25 cellular contexts compared by ENCODE assay signal in the genomic region with DNA sequence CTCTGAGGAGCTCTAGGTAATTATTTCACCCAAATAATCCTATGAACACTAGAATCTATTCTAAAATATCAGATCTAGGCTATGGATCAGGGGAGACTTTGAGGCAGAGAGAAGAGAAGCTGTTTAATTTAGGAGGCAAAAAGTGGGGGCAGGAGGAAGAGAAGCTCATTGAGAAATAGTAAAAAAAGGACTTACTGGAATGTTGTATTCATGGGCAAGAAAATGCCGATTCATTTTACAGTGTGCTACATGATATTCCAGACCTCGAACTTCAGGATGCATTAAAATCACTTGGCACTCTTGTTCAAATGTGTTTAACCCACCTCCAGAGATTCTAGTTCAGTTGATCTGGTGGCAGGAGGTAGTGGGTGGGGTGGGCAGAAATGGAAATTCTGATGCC.
"Had no signal": no experiment of that assay in that cellular context is flagged by ENCODE, and none has a peak within 500 bp of the region (broad histone marks: within the 10 kb centered on the region; RNA-seq: fewer than 3 reads in every experiment).

No MANE protein-coding gene starts in this region.

- H3K36me3 ChIP-seq: adrenal gland, esophagus muscularis mucosa, gastroesophageal sphincter, heart right ventricle, neural progenitor cell, ovary, sigmoid colon, tibial artery, uterus had no signal

- H3K9me3 ChIP-seq: adrenal gland, body of pancreas, gastroesophageal sphincter, heart right ventricle, ovary, sigmoid colon, tibial artery, uterus had no signal

- H3K27me3 ChIP-seq: adrenal gland, body of pancreas, esophagus muscularis mucosa, gastroesophageal sphincter, neural progenitor cell, ovary, sigmoid colon, tibial artery, uterus had no signal

- H2AFZ ChIP-seq: neural progenitor cell had no signal

- H3K9me3 Mint-ChIP-seq: activated naive CD4-positive, alpha-beta T cell treated with anti-CD3 and anti-CD28 coated beads for 36 hours; activated T-helper 2 cell treated with anti-CD3 and anti-CD28 coated beads, Interferon-gamma antibody, Interleukin-2, Interleukin-4, amounts not matched to agents 10 μg/mL and 5 μg/mL and 100 μg/mL, durations not matched to agents 14 hours and 24 hours and 36 hours; T-cell had no signal

- H3K27ac Mint-ChIP-seq: activated naive CD4-positive, alpha-beta T cell treated with anti-CD3 and anti-CD28 coated beads for 36 hours; activated T-helper 2 cell treated with anti-CD3 and anti-CD28 coated beads, Interferon-gamma antibody, Interleukin-2, Interleukin-4, amounts not matched to agents 10 μg/mL and 5 μg/mL and 100 μg/mL, durations not matched to agents 14 hours and 24 hours and 36 hours; neural progenitor cell; T-cell had no signal

- FAIRE-seq: islet of Langerhans had no signal

- H3K9ac ChIP-seq: neural progenitor cell had no signal

- H3K4me3 Mint-ChIP-seq: activated naive CD4-positive, alpha-beta T cell treated with anti-CD3 and anti-CD28 coated beads for 36 hours; naive B cell; neural progenitor cell; T-cell had no signal

- H3K4me1 ChIP-seq: esophagus muscularis mucosa, gastroesophageal sphincter, heart right ventricle, neural progenitor cell, sigmoid colon, tibial artery, uterus had no signal

- H3K27ac ChIP-seq: adrenal gland, coronary artery, esophagus muscularis mucosa, gastroesophageal sphincter, heart right ventricle, neural progenitor cell, ovary, sigmoid colon, tibial artery, uterus had no signal

- H3K4me3 ChIP-seq: adrenal gland, body of pancreas, coronary artery, esophagus muscularis mucosa, gastroesophageal sphincter, heart right ventricle, neural progenitor cell, ovary, sigmoid colon, tibial artery, uterus had no signal

- DNase-seq: activated CD4-positive, CD25-positive, alpha-beta regulatory T cell treated with anti-CD3 and anti-CD28 coated beads, Interleukin-2, amount 50 U/mL, for 72 hours; activated naive CD4-positive, alpha-beta T cell treated with anti-CD3 and anti-CD28 coated beads for 36 hours; activated T-cell treated with anti-CD3 and anti-CD28 coated beads, Interleukin-2, amount 50 U/mL, for 1 hour; central memory CD4-positive, alpha-beta T cell; effector CD4-positive, alpha-beta T cell; heart right ventricle; naive B cell; ovary; sigmoid colon; stimulated activated CD4-positive, alpha-beta T cell treated with anti-CD3 and anti-CD28 coated beads, Interleukin-12 subunit alpha, Interleukin-12 subunit beta, amount 100 ng/mL, for 4 hours; stimulated activated CD4-positive, alpha-beta T cell treated with anti-CD3 and anti-CD28 coated beads, Interleukin-2, amount 100 ng/mL, for 48 hours; stimulated activated naive CD4-positive, alpha-beta T cell; T-cell; T1000; tibial artery had no signal

- H3K4me1 Mint-ChIP-seq: neural progenitor cell had no signal

- ATAC-seq: gastroesophageal sphincter, heart right ventricle, left lobe of liver, T-cell had no signal

- H3K27me3 Mint-ChIP-seq: T-cell had no signal

- H3K4me2 ChIP-seq: neural progenitor cell had no signal

- H3K36me3 Mint-ChIP-seq: neural progenitor cell had no signal
